ENCODE assay signal across 7 cellular contexts in the genomic region with DNA sequence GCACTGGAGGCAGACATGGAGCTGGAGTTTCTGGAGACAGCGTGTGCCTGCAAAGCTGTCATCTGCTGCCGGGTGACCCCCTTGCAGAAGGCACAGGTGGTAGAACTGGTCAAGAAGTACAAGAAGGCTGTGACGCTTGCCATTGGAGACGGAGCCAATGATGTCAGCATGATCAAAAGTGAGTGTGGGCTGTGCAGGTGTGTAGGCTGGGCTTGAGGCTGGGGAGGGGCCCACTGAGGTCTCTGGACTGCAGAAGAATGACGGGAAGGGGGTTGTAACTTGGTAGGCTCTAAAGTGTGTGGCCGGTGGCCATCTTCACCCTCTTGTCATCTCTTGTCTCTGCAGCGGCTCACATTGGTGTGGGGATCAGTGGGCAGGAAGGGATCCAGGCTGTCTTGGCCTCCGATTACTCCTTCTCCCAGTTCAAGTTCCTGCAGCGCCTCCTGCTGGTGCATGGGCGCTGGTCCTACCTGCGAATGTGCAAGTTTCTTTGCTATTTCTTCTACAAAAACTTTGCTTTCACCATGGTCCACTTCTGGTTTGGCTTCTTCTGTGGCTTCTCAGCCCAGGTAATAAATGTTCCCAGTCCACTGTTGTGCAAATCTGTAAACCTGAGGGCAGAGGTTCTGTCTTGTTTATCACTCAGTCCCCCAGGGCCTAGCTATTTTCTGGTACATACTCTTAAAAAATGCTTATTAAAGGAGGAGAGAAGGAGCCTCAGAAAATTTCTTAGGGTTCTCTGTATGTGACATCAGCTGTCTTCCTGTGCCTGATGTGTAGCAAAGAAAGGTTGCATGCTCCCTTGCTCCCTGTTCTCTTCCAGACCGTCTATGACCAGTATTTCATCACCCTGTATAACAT. TPM values are rescaled to one million over a fixed set of nuclear protein-coding genes. Genes with fewer than 3 reads are reported as not detected.
DNase-seq lines count a peak whose midpoint lies in the region; ATAC-seq, FAIRE-seq and TF ChIP-seq lines count a peak whose summit lies in the region.

No MANE protein-coding gene starts in this region.

- no peak for TF ChIP-seq POLR2A in GM12892 (IDR thresholded peaks at IDR 0.05; ENCODE audit: low read depth, low read length)

- intact Hi-C loops in activated naive CD4-positive, alpha-beta T cell treated with anti-CD3 and anti-CD28 coated beads for 36 hours (cut with micrococcal nuclease) = loop anchor here (2.0 kb wide), 1 partner anchor 72 kb away; a partner anchor contains a TSS

- no peak for ATAC-seq in GM19452 (IDR thresholded peaks at IDR 0.05; ENCODE audit: unreplicated experiment)

- peak; percentile 70 for FAIRE-seq in GM12892 (lab: Jason Lieb, UNC)

- CTCF ChIA-PET in activated naive CD4-positive, alpha-beta T cell treated with anti-CD3 and anti-CD28 coated beads for 36 hours (lab: Charles Lee) = interaction anchor here (0.6 to 14.8 kb wide), 13 partner anchors 8 to 214 kb away, joined by 3 to 234 read pairs (median 5); a partner anchor contains a TSS

- H3K27me3 Mint-ChIP-seq in activated naive CD4-positive, alpha-beta T cell treated with anti-CD3 and anti-CD28 coated beads for 36 hours (ENCODE audit: low read depth) = no peaks in the 10 kb centered on the region

- peaks cover 67% of the 10 kb centered on the region for H3K36me3 Mint-ChIP-seq in activated naive CD4-positive, alpha-beta T cell treated with anti-CD3 and anti-CD28 coated beads for 36 hours (ENCODE audit: low read depth)

- H3K9me3 Mint-ChIP-seq in activated naive CD4-positive, alpha-beta T cell treated with anti-CD3 and anti-CD28 coated beads for 36 hours = no peaks in the 10 kb centered on the region

- DNase-seq in GM12892 (ENCODE audit: insufficient read length) (no peak), SHP77 treated with DMSO at 0.1 percent for 48 hours (lab: John Stamatoyannopoulos, UW) (peak; percentile 10), hepatic stellate cell (ENCODE audit: low spot score) (peak; percentile 58), islet precursor cell (no peak)
- peak; percentile 86 for DNase-seq in activated naive CD4-positive, alpha-beta T cell treated with anti-CD3 and anti-CD28 coated beads for 36 hours
- peak; percentile 63 for DNase-seq in stimulated activated CD8-positive, alpha-beta memory T cell treated with anti-CD3 and anti-CD28 coated beads, Interleukin-12 subunit alpha, Interleukin-12 subunit beta, amount 100 ng/mL, for 1 hour (ENCODE audit: low read depth)

- H3K27ac Mint-ChIP-seq in activated naive CD4-positive, alpha-beta T cell treated with anti-CD3 and anti-CD28 coated beads for 36 hours = peak overlapping the region; percentile 68

- peaks cover 72% of the 10 kb centered on the region for H3K4me1 Mint-ChIP-seq in activated naive CD4-positive, alpha-beta T cell treated with anti-CD3 and anti-CD28 coated beads for 36 hours (ENCODE audit: low read depth)

- H3K4me3 Mint-ChIP-seq in activated naive CD4-positive, alpha-beta T cell treated with anti-CD3 and anti-CD28 coated beads for 36 hours = peak overlapping the region; percentile 33

RNA-seq across cellular contexts. Expression of a gene that starts 19.9 kb away (rescaled TPM):
- polyA plus RNA-seq in GM12892 (2012; ENCODE audit: missing spikeins) = 6.1 TPM
- total RNA-seq in activated naive CD4-positive, alpha-beta T cell treated with anti-CD3 and anti-CD28 coated beads for 36 hours = 10 to 100 TPM; 28.2 to 28.7 TPM

RNA-seq across cellular contexts. Expression of a gene that starts 24.3 kb away (rescaled TPM):
- polyA plus RNA-seq in GM12892 (2012; ENCODE audit: missing spikeins) = not detected
- total RNA-seq in activated naive CD4-positive, alpha-beta T cell treated with anti-CD3 and anti-CD28 coated beads for 36 hours = not detected

RNA-seq across cellular contexts. Expression of a gene that starts 59.9 kb away (rescaled TPM):
- polyA plus RNA-seq in GM12892 (2012; ENCODE audit: missing spikeins) = 7.4 TPM
- total RNA-seq in activated naive CD4-positive, alpha-beta T cell treated with anti-CD3 and anti-CD28 coated beads for 36 hours = 10 to 100 TPM; 17.3 to 25.9 TPM

Comparison
In these comparisons a context has a peak if more than half of its experiments do, and no peak if none do; other contexts are left out.
1. DNase-seq: peak in SHP77 treated with DMSO at 0.1 percent for 48 hours (single experiment), activated naive CD4-positive, alpha-beta T cell treated with anti-CD3 and anti-CD28 coated beads for 36 hours (single experiment), hepatic stellate cell (single experiment) and stimulated activated CD8-positive, alpha-beta memory T cell treated with anti-CD3 and anti-CD28 coated beads, Interleukin-12 subunit alpha, Interleukin-12 subunit beta, amount 100 ng/mL, for 1 hour (single experiment); none in GM12892 (single experiment) and islet precursor cell (single experiment).